Comparison of ENCODE assay signal across 10 cellular contexts in the genomic region with DNA sequence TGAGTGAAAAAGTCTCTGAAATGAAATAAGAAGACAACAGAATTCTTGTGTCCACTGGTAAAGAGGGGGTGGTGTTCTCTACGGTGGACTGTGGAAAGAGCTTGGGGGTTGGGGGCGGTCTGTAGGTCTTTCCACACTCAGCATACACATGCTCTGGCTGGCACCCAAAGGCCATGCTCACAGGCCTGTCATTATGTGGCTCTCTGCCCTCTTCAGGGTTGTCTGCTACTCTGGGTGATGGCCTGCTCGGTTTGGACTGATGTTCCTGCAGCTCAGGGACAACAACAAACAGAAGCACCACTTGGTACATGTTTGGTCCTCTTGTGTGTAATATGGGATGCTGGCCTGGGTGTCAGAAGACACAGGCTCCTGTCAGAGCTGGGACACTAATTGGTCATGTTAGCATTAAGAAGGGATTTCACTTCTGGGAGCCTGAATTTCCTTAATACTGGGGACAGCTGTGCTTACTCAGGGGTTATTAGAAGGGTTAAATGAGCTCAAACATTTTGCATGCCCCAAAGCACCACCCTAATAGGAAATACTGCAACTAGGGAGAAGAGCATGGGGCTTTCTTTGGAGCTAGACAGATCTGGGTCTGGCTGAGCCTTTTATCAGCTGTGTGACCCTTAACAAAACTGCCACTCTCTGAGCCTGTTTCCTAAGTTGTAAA. TPM values are rescaled to one million over a fixed set of nuclear protein-coding genes. Genes with fewer than 3 reads are reported as not detected.
DNase-seq lines count a peak whose midpoint lies in the region; ATAC-seq and TF ChIP-seq lines count a peak whose summit lies in the region.
"Had no signal": no experiment of that assay in that cellular context is flagged by ENCODE, and none has a peak within 500 bp of the region (broad histone marks: within the 10 kb centered on the region; RNA-seq: fewer than 3 reads in every experiment).

No MANE protein-coding gene starts in this region.

- intact Hi-C loops in Caco-2 (cut with micrococcal nuclease; ENCODE audit: unreplicated experiment): no loop called here

- no peaks in the 10 kb centered on the region for H3K27me3 Mint-ChIP-seq in Caco-2 (ENCODE audit: insufficient read depth, unreplicated experiment)

- no peak overlapping the region for H3K4me3 Mint-ChIP-seq in Caco-2 (ENCODE audit: unreplicated experiment)

- CTCF ChIA-PET in Caco-2 (lab: Charles Lee): interaction anchor here (0.5 to 0.6 kb wide), 2 partner anchors 137 to 143 kb away, joined by 4 read pairs; no protein-coding TSS in a partner anchor

- peak overlapping the region; percentile 62 for H3K27ac Mint-ChIP-seq in Caco-2 (ENCODE audit: unreplicated experiment)

- no peaks in the 10 kb centered on the region for H3K9me3 Mint-ChIP-seq in Caco-2 (ENCODE audit: unreplicated experiment)

- TF ChIP-seq CTCF in Caco-2 (IDR thresholded peaks at IDR 0.05; ENCODE audit: insufficient read depth in 1 of 2, low read depth in 1 of 2, low read length in 1 of 2, severe bottlenecking in 1 of 2, unreplicated experiment in 1 of 2) (no peak), RWPE2 (IDR thresholded peaks at IDR 0.05; ENCODE audit: poor library complexity, severe bottlenecking) (no peak), foreskin fibroblast (IDR thresholded peaks at IDR 0.05; ENCODE audit: low read depth, low read length) (no peak)

- H3K4me1 ChIP-seq in Caco-2 (peaks cover 6% of the 10 kb centered on the region; the same call in 1 of the 2 replicates), RWPE2 (ENCODE audit: insufficient read depth, poor library complexity, severe bottlenecking) (peaks cover 19% of the 10 kb centered on the region)

- peak; percentile 6; the same call in 2 of the 3 replicates for ATAC-seq in RWPE2 (ENCODE audit: low read depth)

- no peak overlapping the region for H3K4me3 ChIP-seq in Caco-2 (ENCODE audit: low read depth, low read length)
- no peak overlapping the region for H3K4me3 ChIP-seq in RWPE2 (ENCODE audit: severe bottlenecking)
- H3K4me3 ChIP-seq in foreskin fibroblast (ENCODE audit: low read depth in 1 of 2, low read length in 2 of 2): no peak overlapping the region

- TF ChIP-seq POLR2A in erythroblast (IDR thresholded peaks at IDR 0.05; ENCODE audit: low read length): no peak

- DNase-seq in Caco-2 (no peak), RWPE2 (ENCODE audit: low spot score) (no peak), foreskin fibroblast (peak; percentile 69 to 78), pons (ENCODE audit: low spot score) (peak; percentile 74), COLO668 (lab: John Stamatoyannopoulos, UW; ENCODE audit: unreplicated experiment) (no peak), putamen (ENCODE audit: low spot score) (no peak), MV-4-11 (lab: John Stamatoyannopoulos, UW) (no peak), erythroblast (lab: John Stamatoyannopoulos, UW) (no peak)
- DNase-seq: activated naive CD4-positive, alpha-beta T cell treated with anti-CD3 and anti-CD28 coated beads, Interleukin-2, amount 50 U/mL, for 16 hours; stimulated activated CD4-positive, alpha-beta T cell treated with anti-CD3 and anti-CD28 coated beads, Interleukin-4, amount 100 ng/mL, for 24 hours had no signal

- H3K27me3 ChIP-seq in Caco-2 (replicated peaks; ENCODE audit: control insufficient read depth, insufficient read depth, low read length) (no peaks in the 10 kb centered on the region), RWPE2 (ENCODE audit: insufficient read depth, poor library complexity, severe bottlenecking) (no peaks in the 10 kb centered on the region)

- H3K36me3 Mint-ChIP-seq in Caco-2 (ENCODE audit: insufficient read depth, unreplicated experiment): peaks cover 35% of the 10 kb centered on the region

- no TSS peak for BruUV-seq in Caco-2 (replicated peaks; lab: Mats Ljungman, UMichigan)

- peak overlapping the region; percentile 67 for H3K27ac ChIP-seq in RWPE2 (ENCODE audit: poor library complexity, severe bottlenecking)

- POLR2A ChIA-PET in Caco-2 (lab: Charles Lee): no interaction called here

- no peaks in the 10 kb centered on the region for H3K9me3 ChIP-seq in Caco-2
- H3K9me3 ChIP-seq in RWPE2 (ENCODE audit: severe bottlenecking): no peaks in the 10 kb centered on the region

- H3K36me3 ChIP-seq in Caco-2 (ENCODE audit: control insufficient read depth, insufficient read depth, low read length): no peaks in the 10 kb centered on the region
- H3K36me3 ChIP-seq in RWPE2 (ENCODE audit: low read depth): peaks cover 33% of the 10 kb centered on the region

- peaks cover 27% of the 10 kb centered on the region for H3K4me1 Mint-ChIP-seq in Caco-2 (ENCODE audit: low read depth, unreplicated experiment)

RNA-seq across cellular contexts. Expression of a gene that starts 32.8 kb away (rescaled TPM):
- 0.23 and 0.44 TPM in 2 replicates for total RNA-seq in Caco-2 (2022)

Comparison
In these comparisons a context has a peak if more than half of its experiments do, and no peak if none do; other contexts are left out.
1. DNase-seq: peak in foreskin fibroblast (2 of 2) and pons (single experiment); none in Caco-2 (0 of 2), RWPE2 (single experiment), COLO668 (single experiment), putamen (single experiment), MV-4-11 (single experiment) and erythroblast (0 of 2).